In the genomic region with DNA sequence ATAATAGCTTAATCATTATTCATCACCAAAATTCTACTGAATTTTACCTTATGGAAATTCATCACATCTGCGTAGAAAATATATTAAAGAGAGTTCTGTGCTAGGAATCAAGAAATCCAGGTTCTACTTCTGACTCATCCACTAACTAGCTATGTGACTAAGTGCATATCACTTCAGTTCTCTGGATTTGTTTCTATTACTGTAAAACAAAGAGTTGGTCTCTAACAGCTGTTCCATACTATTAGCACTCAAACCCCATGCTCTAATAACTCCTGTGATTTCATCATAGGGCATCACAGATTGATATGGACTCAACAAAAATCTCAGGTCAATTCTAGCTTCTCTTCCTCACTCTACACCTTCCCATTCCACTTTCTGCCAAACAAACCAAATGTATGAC, we compare ENCODE assay signal across 13 cellular contexts.
DNase-seq lines count a peak whose midpoint lies in the region; ATAC-seq, FAIRE-seq and TF ChIP-seq lines count a peak whose summit lies in the region.
"Had no signal": no experiment of that assay in that cellular context is flagged by ENCODE, and none has a peak within 500 bp of the region (broad histone marks: within the 10 kb centered on the region; RNA-seq: fewer than 3 reads in every experiment).

No MANE protein-coding gene starts in this region.

- TF ChIP-seq CTCF in brain microvascular endothelial cell (IDR thresholded peaks at IDR 0.05; ENCODE audit: low read depth, low read length, missing control alignments) (no peak), esophagus muscularis mucosa (IDR thresholded peaks at IDR 0.05) (no peak), pancreas (IDR thresholded peaks at IDR 0.05) (no peak)

- H3K36me3 ChIP-seq in brain microvascular endothelial cell (replicated peaks) = no peaks in the 10 kb centered on the region
- H3K36me3 ChIP-seq in esophagus muscularis mucosa = no peaks in the 10 kb centered on the region
- H3K36me3 ChIP-seq in pancreas = no peaks in the 10 kb centered on the region
- H3K36me3 ChIP-seq: neural progenitor cell had no signal

- in situ Hi-C loops in brain microvascular endothelial cell (cut with HindIII; ENCODE audit: low pct_ligation_motif_present, low sequenced_read_pairs) = no loop called here

- H3K27ac ChIP-seq in brain microvascular endothelial cell (peak overlapping the region; percentile 15), esophagus muscularis mucosa (replicated peaks in 1 of 4) (no peak overlapping the region), pancreas (no peak overlapping the region)
- H3K27ac ChIP-seq: neural progenitor cell had no signal

- ATAC-seq in pancreas = no peak
- ATAC-seq: HepG2 had no signal

- peak; percentile 16 for FAIRE-seq in HTR-8/SVneo (lab: Jason Lieb, UNC)
- FAIRE-seq in pancreas (lab: Jason Lieb, UNC) = no peak
- FAIRE-seq: HepG2 had no signal

- H3K4me3 ChIP-seq in brain microvascular endothelial cell (ENCODE audit: low read depth, low read length) = no peak overlapping the region
- H3K4me3 ChIP-seq in esophagus muscularis mucosa = no peak overlapping the region
- H3K4me3 ChIP-seq in pancreas = no peak overlapping the region
- H3K4me3 ChIP-seq: neural progenitor cell had no signal

- peaks cover 0 to 14% (median 4%) of the 10 kb centered on the region in 4 donors for H3K4me1 ChIP-seq in esophagus muscularis mucosa
- H3K4me1 ChIP-seq in pancreas = no peaks in the 10 kb centered on the region
- H3K4me1 ChIP-seq: neural progenitor cell had no signal

- no peak for TF ChIP-seq POLR2A in esophagus muscularis mucosa (IDR thresholded peaks at IDR 0.05; ENCODE audit: low read depth)

- no peaks in the 10 kb centered on the region for H3K27me3 ChIP-seq in brain microvascular endothelial cell (replicated peaks)
- no peaks in the 10 kb centered on the region for H3K27me3 ChIP-seq in esophagus muscularis mucosa
- no peaks in the 10 kb centered on the region for H3K27me3 ChIP-seq in pancreas
- H3K27me3 ChIP-seq: neural progenitor cell had no signal

- intact Hi-C loops in esophagus muscularis mucosa (cut with DNase I) = no loop called here
- intact Hi-C loops in pancreas (cut with DNase I) = no loop called here

- 92% methylated on average over 1 of the region's 1 CpG for WGBS in esophagus muscularis mucosa
- 95 to 98% methylated on average over 1 of the region's 1 CpG for WGBS in pancreas, 2 donors

- DNase-seq in EL (peak; percentile 65), HTR-8/SVneo (ENCODE audit: insufficient read length, low spot score) (no peak), brain microvascular endothelial cell (peak; percentile 18), kidney tubule cell (ENCODE audit: low spot score) (peak; percentile 77), esophagus muscularis mucosa (ENCODE audit: extremely low spot score) (no peak), pancreas (no peak), mesenteric fat pad (ENCODE audit: low spot score) (no peak)
- DNase-seq: effector memory CD4-positive, alpha-beta T cell; NCI-H1105 treated with DMSO at 0.1 percent for 48 hours; NCI-H524 treated with DMSO at 0.1 percent for 48 hours; substantia nigra had no signal

- no peak for TF ChIP-seq EP300 in esophagus muscularis mucosa (IDR thresholded peaks at IDR 0.05)

- H3K9me3 ChIP-seq in esophagus muscularis mucosa (no peaks in the 10 kb centered on the region), pancreas (no peaks in the 10 kb centered on the region)

Comparison
In these comparisons a context has a peak if more than half of its experiments do, and no peak if none do; other contexts are left out.
1. DNase-seq: peak in EL (single experiment), brain microvascular endothelial cell (single experiment) and kidney tubule cell (single experiment); none in HTR-8/SVneo (single experiment), esophagus muscularis mucosa (single experiment), pancreas (0 of 6) and mesenteric fat pad (single experiment).